ENCODE assay signal across 19 cellular contexts in the genomic region with DNA sequence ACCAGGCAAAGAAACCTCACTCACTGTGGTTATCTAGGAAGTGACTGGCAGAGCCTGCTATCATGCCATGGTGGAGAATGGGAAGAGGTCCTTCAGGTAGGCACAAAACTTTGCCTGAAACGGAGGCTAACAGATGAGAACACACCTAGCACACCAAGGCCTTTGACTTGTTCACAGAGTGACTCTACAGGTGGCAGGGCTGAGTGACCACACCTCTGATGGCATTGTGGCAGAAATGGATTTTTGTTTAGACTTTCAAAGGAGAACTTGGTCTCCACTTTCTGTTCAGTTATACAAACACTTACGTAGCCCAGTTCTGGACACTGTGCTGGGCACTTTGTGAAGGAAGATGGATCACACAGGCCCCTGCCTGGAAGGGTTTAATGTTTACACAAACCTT.
"Had no signal": no experiment of that assay in that cellular context is flagged by ENCODE, and none has a peak within 500 bp of the region (broad histone marks: within the 10 kb centered on the region; RNA-seq: fewer than 3 reads in every experiment).

No MANE protein-coding gene starts in this region.

- DNase-seq: KBM-7, MV-4-11, NCI-H1048, NCI-H1105, NCI-H1417, NCI-H1436 treated with DMSO at 0.1 percent for 48 hours, NCI-H1694, NCI-H187 treated with DMSO at 0.1 percent for 48 hours, NCI-H2029 treated with DMSO at 0.1 percent for 48 hours, NCI-H2227 treated with DMSO at 0.1 percent for 48 hours, NCI-H524, NCI-H526 treated with DMSO at 0.1 percent for 48 hours, NCI-H748 treated with DMSO at 0.1 percent for 48 hours, Right ventricle myocardium superior, RPMI8226, SIG-M5 had no signal

- H3K4me3 ChIP-seq: SJSA1, SK-N-MC had no signal

- FAIRE-seq: RCC 7860 had no signal

- H3K27me3 ChIP-seq: SJSA1 had no signal

- H3K36me3 ChIP-seq: SJSA1 had no signal
